ENCODE assay signal across 21 cellular contexts in genomic region chr6:117504478-117505144, GRCh38. TPM values are rescaled to one million over a fixed set of nuclear protein-coding genes. Genes with fewer than 3 reads are reported as not detected.
A peak's percentile ranks its signal among the peaks of the same experiment; 100 is the strongest.
DNase-seq lines count a peak whose midpoint lies in the region; ATAC-seq and TF ChIP-seq lines count a peak whose summit lies in the region.
"Had no signal": no experiment of that assay in that cellular context is flagged by ENCODE, and none has a peak within 500 bp of the region (broad histone marks: within the 10 kb centered on the region; RNA-seq: fewer than 3 reads in every experiment).

No MANE protein-coding gene starts in this region.

- DNase-seq in mammary epithelial cell (no peak), MCF 10A (ENCODE audit: unreplicated experiment) (no peak), WTC11 (ENCODE audit: low spot score) (no peak), transverse colon (peak; percentile 33), GM03348 (ENCODE audit: low spot score) (no peak), NCI-H2227 treated with DMSO at 0.1 percent for 48 hours (lab: John Stamatoyannopoulos, UW) (no peak)
- DNase-seq: BE2C; CD4-positive, CD25-positive, alpha-beta regulatory T cell; COR-L47; DMS153; GOT3; KBM-7; NCI-H1436; NCI-H2029; NCI-H2171; NCI-H510A; NCI-H774; PC-3; SJCRH30 had no signal

- H3K36me3 Mint-ChIP-seq in MCF 10A (ENCODE audit: insufficient read depth, unreplicated experiment) (peaks cover 36% of the 10 kb centered on the region), WTC11 (no peaks in the 10 kb centered on the region)
- H3K36me3 Mint-ChIP-seq: CD4-positive, CD25-positive, alpha-beta regulatory T cell had no signal

- H4K20me1 ChIP-seq in mammary epithelial cell (ENCODE audit: insufficient read depth, low read length): no peaks in the 10 kb centered on the region

- peaks cover 79% of the 10 kb centered on the region for H3K79me2 ChIP-seq in mammary epithelial cell (ENCODE audit: insufficient read depth, low read length)

- no peak for ATAC-seq in WTC11
- no peak for ATAC-seq in HG02973 (IDR thresholded peaks at IDR 0.05; ENCODE audit: unreplicated experiment)
- ATAC-seq: PC-3 had no signal

- H3K27ac ChIP-seq in mammary epithelial cell (ENCODE audit: insufficient read depth, low read depth, low read length): no peak overlapping the region
- H3K27ac ChIP-seq in liver (ENCODE audit: low read depth in 1 of 2, low read length in 2 of 2): no peak overlapping the region
- H3K27ac ChIP-seq in transverse colon: no peak overlapping the region
- H3K27ac ChIP-seq: SJCRH30 had no signal

- TF ChIP-seq EP300 in transverse colon (IDR thresholded peaks at IDR 0.05; ENCODE audit: low read depth): no peak

- H3K36me3 ChIP-seq in mammary epithelial cell (ENCODE audit: insufficient read depth, low read length) (peaks cover 10% of the 10 kb centered on the region), liver (ENCODE audit: control insufficient read depth in 4 of 4, insufficient read depth in 3 of 4, low read depth in 1 of 4, low read length in 3 of 4) (peaks cover 0 to 5% (median 2%) of the 10 kb centered on the region in 4 donors), transverse colon (no peaks in the 10 kb centered on the region)
- H3K36me3 ChIP-seq: BE2C, SJCRH30 had no signal

- TF ChIP-seq RAD21 in liver (IDR thresholded peaks at IDR 0.05): no peak

- H3K9me3 ChIP-seq in mammary epithelial cell (replicated peaks; ENCODE audit: insufficient read depth, low read length): no peaks in the 10 kb centered on the region
- H3K9me3 ChIP-seq in liver (ENCODE audit: control insufficient read depth in 4 of 4, low read length in 3 of 4): no peaks in the 10 kb centered on the region
- no peaks in the 10 kb centered on the region for H3K9me3 ChIP-seq in transverse colon
- H3K9me3 ChIP-seq: BE2C, SJCRH30 had no signal

- intact Hi-C loops in mammary epithelial cell (cut with micrococcal nuclease): no loop called here
- intact Hi-C loops in MCF 10A (cut with micrococcal nuclease): no loop called here
- intact Hi-C loops in transverse colon (cut with DNase I; ENCODE audit: low total_unique reads): no loop called here

- H3K4me3 ChIP-seq in mammary epithelial cell (replicated peaks in 1 of 3; ENCODE audit: insufficient read depth in 1 of 3, low read depth in 2 of 3, low read length in 3 of 3) (no peak overlapping the region), liver (ENCODE audit: low read depth in 1 of 3, low read length in 3 of 3) (no peak overlapping the region), transverse colon (no peak overlapping the region)
- H3K4me3 ChIP-seq: SJCRH30 had no signal

- in situ Hi-C loops in mammary epithelial cell (cut with MboI; ENCODE audit: low sequenced_read_pairs in 2 of 2) (no loop called here), transverse colon (cut with MboI; ENCODE audit: low pct_ligation_motif_present in 1 of 4, low pct_unique_long_range_greater_than_20kb in 1 of 4, low sequenced_read_pairs in 3 of 4) (no loop called here)

- POLR2A ChIA-PET in MCF 10A (lab: Yijun Ruan, JAX): interaction anchor here (1.5 kb wide), 1 partner anchor 11 kb away, joined by 5 read pairs; no protein-coding TSS in a partner anchor
- POLR2A ChIA-PET in WTC11 (lab: Charles Lee): no interaction called here

- H3K9ac ChIP-seq in mammary epithelial cell (ENCODE audit: insufficient read depth, low read length) (no peak overlapping the region), liver (ENCODE audit: low read depth in 1 of 2, low read length in 2 of 2) (no peak overlapping the region)

- H2AFZ ChIP-seq in mammary epithelial cell (ENCODE audit: low read depth, low read length): no peak overlapping the region

- no peak for TF ChIP-seq POLR2A in transverse colon (IDR thresholded peaks at IDR 0.05)

- H3K27ac Mint-ChIP-seq in MCF 10A (ENCODE audit: low read depth, unreplicated experiment) (no peak overlapping the region), WTC11 (0 out of 2 replicates have a peak overlapping the region, but pooled peaks have one; percentile 7)
- H3K27ac Mint-ChIP-seq: CD4-positive, CD25-positive, alpha-beta regulatory T cell had no signal

- BruUV-seq in mammary epithelial cell (replicated peaks; lab: Mats Ljungman, UMichigan) (TSS peak; percentile 6), MCF 10A (replicated peaks; lab: Mats Ljungman, UMichigan) (no TSS peak)

- H3K27me3 ChIP-seq in mammary epithelial cell (ENCODE audit: insufficient read depth, low read length) (no peaks in the 10 kb centered on the region), liver (ENCODE audit: control insufficient read depth in 4 of 4, insufficient read depth in 4 of 4, low read length in 3 of 4) (no peaks in the 10 kb centered on the region), transverse colon (no peaks in the 10 kb centered on the region)
- H3K27me3 ChIP-seq: BE2C, SJCRH30 had no signal

- H3K27me3 Mint-ChIP-seq in MCF 10A (ENCODE audit: insufficient read depth, unreplicated experiment): no peaks in the 10 kb centered on the region
- H3K27me3 Mint-ChIP-seq in WTC11 (ENCODE audit: low read depth): no peaks in the 10 kb centered on the region

- TF ChIP-seq CTCF in mammary epithelial cell (conservative IDR thresholded peaks at IDR 0.05 in 1 of 2, IDR thresholded peaks at IDR 0.05 in 1 of 2; ENCODE audit: extremely low read depth in 1 of 2, insufficient read depth in 1 of 2, low read depth in 1 of 2, low read length in 2 of 2) (no peak), MCF 10A (IDR thresholded peaks at IDR 0.05; ENCODE audit: unreplicated experiment) (no peak), WTC11 (IDR thresholded peaks at IDR 0.05) (no peak), liver (IDR thresholded peaks at IDR 0.05; ENCODE audit: low read depth, low read length, missing input control) (no peak), transverse colon (IDR thresholded peaks at IDR 0.05) (no peak)

- WGBS in mammary epithelial cell (ENCODE audit: low coverage, missing lambda C conversion rate): over 99% methylated on average over 7 of the region's 7 CpGs
- WGBS in liver: 63% methylated on average over 7 of the region's 7 CpGs
- WGBS in transverse colon (ENCODE audit: low coverage in 1 of 2), 2 donors: 57 to 64% methylated on average over 7 of the region's 7 CpGs

- peaks cover 42% of the 10 kb centered on the region for H3K4me1 Mint-ChIP-seq in MCF 10A (ENCODE audit: insufficient read depth, unreplicated experiment)
- H3K4me1 Mint-ChIP-seq in WTC11: no peaks in the 10 kb centered on the region
- H3K4me1 Mint-ChIP-seq: CD4-positive, CD25-positive, alpha-beta regulatory T cell had no signal

- H3K4me2 ChIP-seq in mammary epithelial cell (ENCODE audit: insufficient read depth, low read depth, low read length): no peak overlapping the region

- H3K4me3 Mint-ChIP-seq in MCF 10A (ENCODE audit: unreplicated experiment) (no peak overlapping the region), WTC11 (no peak overlapping the region)
- H3K4me3 Mint-ChIP-seq: CD4-positive, CD25-positive, alpha-beta regulatory T cell had no signal

- dilution Hi-C loops in mammary epithelial cell (cut with HindIII; ENCODE audit: low sequenced_read_pairs): no loop called here

- H3K4me1 ChIP-seq in mammary epithelial cell (ENCODE audit: insufficient read depth, low read length) (peaks cover 48% of the 10 kb centered on the region), liver (ENCODE audit: control insufficient read depth in 4 of 4, insufficient read depth in 4 of 4, low read length in 3 of 4) (peaks cover 0 to 4% (median 2%) of the 10 kb centered on the region in 4 donors), transverse colon (peaks cover 0 to 9% (median 3%) of the 10 kb centered on the region in 4 donors)
- H3K4me1 ChIP-seq: BE2C had no signal

- no peaks in the 10 kb centered on the region for H3K9me3 Mint-ChIP-seq in MCF 10A (ENCODE audit: unreplicated experiment)
- no peaks in the 10 kb centered on the region for H3K9me3 Mint-ChIP-seq in WTC11

- CTCF ChIA-PET in mammary epithelial cell (lab: Charles Lee; ENCODE audit: low non-redundant PET) (no interaction called here), MCF 10A (lab: Yijun Ruan, JAX) (interaction anchor here (0.5 to 1.3 kb wide), 5 partner anchors 14 to 158 kb away, joined by 3 to 4 read pairs (median 3); no protein-coding TSS in a partner anchor), WTC11 (lab: Charles Lee) (no interaction called here)

TF ChIP-seq in WTC11, 78 proteins besides CTCF, POLR2A, EP300 and RAD21 (continues in another document):
- TF ChIP-seq CREM (CRISPR knock-in tag; IDR thresholded peaks at IDR 0.05): no peak
- TF ChIP-seq ZNF219 (CRISPR knock-in tag; IDR thresholded peaks at IDR 0.05; ENCODE audit: borderline replicate concordance): no peak
- TF ChIP-seq ATF2 (CRISPR knock-in tag; IDR thresholded peaks at IDR 0.05; ENCODE audit: borderline replicate concordance, low read depth): no peak

TF ChIP-seq in liver, 16 proteins besides CTCF, POLR2A, EP300 and RAD21:
- no peak for TF ChIP-seq JUND (IDR thresholded peaks at IDR 0.05)
- peak; percentile 25 to 40 for TF ChIP-seq HNF4A (conservative IDR thresholded peaks at IDR 0.05)

RNA-seq across cellular contexts. Expression of gene DCBLD1, which starts 22.1 kb away (rescaled TPM):
- total RNA-seq in mammary epithelial cell (10 to 100 TPM; 34.6 to 84.0 TPM), MCF 10A (2022) (25.4 and 26.8 TPM in 2 replicates), WTC11 (2021) (9.6 to 11.2 TPM (median 10.6 TPM) in 3 replicates), liver (10 to 100 TPM in 1 of 2 donors, 1 to 10 TPM in 1; 2.7 to 10.4 TPM), transverse colon (10 to 100 TPM in 2 of 4 donors, 1 to 10 TPM in 2; 2.2 to 19.4 (median 10.7) TPM)
- polyA plus RNA-seq in mammary epithelial cell (30.9 TPM), liver (1 to 10 TPM; 4.3 to 4.6 TPM)
- polyA minus RNA-seq in mammary epithelial cell: 37.9 TPM
